In the genomic region with DNA sequence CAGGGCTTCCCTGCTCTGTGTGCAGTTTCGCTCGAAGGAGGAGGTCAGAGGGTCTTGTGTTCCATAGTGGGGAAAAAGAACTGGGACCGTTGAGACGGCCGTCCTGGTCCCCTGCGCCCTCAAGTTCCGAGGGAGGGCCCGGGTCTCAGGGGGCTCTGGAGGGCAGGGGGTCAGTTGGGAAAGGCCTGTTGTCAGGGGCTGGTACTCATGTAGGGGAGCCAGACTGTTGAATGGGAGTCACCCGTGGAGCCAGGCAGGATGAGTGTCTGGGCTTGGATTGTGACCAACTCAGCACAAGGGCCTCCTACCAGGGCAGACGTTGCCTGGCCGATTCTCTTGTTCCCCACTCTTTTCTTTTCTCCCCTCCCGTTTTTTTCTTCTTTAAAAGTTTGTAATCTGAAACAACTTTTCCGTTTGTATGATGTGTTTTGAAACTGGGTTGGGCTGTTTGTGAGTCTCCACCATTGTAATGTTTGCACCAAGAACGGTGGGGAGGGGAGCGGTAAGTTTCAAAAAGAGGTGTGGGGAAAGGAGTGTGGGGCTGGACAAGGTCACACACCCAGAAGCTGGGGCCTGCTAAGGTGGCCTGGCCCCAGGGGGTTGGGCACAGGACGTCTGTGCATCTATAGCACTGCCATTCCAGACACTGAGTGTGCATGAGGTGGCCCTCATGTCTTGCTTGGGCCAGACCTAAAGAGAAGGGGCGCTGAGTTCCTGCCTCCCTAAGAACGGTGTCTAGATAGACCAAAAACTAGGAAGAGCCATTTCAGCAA, we compare ENCODE assay signal across 8 cellular contexts. TPM values are rescaled to one million over a fixed set of nuclear protein-coding genes. Genes with fewer than 3 reads are reported as not detected.
DNase-seq lines count a peak whose midpoint lies in the region; ATAC-seq, FAIRE-seq and TF ChIP-seq lines count a peak whose summit lies in the region.

No MANE protein-coding gene starts in this region.

- peaks cover 4% of the 10 kb centered on the region for H3K4me1 ChIP-seq in Panc1 (ENCODE audit: control insufficient read depth, insufficient read depth, low read length)
- H3K4me1 ChIP-seq in kidney (ENCODE audit: control insufficient read depth in 1 of 2, insufficient read depth in 1 of 2, low read depth in 1 of 2, low read length in 2 of 2): peaks cover 0 to 2% of the 10 kb centered on the region in 2 donors

- H3K9me3 ChIP-seq in Panc1 (ENCODE audit: control insufficient read depth, insufficient read depth, low read depth, low read length) (no peaks in the 10 kb centered on the region), kidney (ENCODE audit: control insufficient read depth in 1 of 2, low read length in 2 of 2) (no peaks in the 10 kb centered on the region)

- H3K4me1 Mint-ChIP-seq in MCF 10A (ENCODE audit: insufficient read depth, unreplicated experiment): peaks cover 6% of the 10 kb centered on the region

- peak overlapping the region; percentile 20 for H3K27ac Mint-ChIP-seq in MCF 10A (ENCODE audit: low read depth, unreplicated experiment)

- in situ Hi-C loops in Panc1 (cut with HindIII; ENCODE audit: low pct_unique_long_range_greater_than_20kb, low sequenced_read_pairs): no loop called here

- H3K4me3 Mint-ChIP-seq in MCF 10A (ENCODE audit: unreplicated experiment): peak overlapping the region; percentile 80

- no peaks in the 10 kb centered on the region for H3K27me3 ChIP-seq in Panc1 (ENCODE audit: control insufficient read depth, insufficient read depth, low read length)

- DNase-seq in Panc1 (ENCODE audit: low read depth, low spot score) (no peak), MCF 10A (ENCODE audit: unreplicated experiment) (peak; percentile 30), kidney (peak; percentile 82)
- peak; percentile 50 for DNase-seq in stimulated activated CD8-positive, alpha-beta memory T cell treated with anti-CD3 and anti-CD28 coated beads, Interleukin-4, amount 100 ng/mL, for 48 hours

- H3K36me3 ChIP-seq in Panc1 (ENCODE audit: control insufficient read depth, insufficient read depth, low read length) (peaks cover 3% of the 10 kb centered on the region; the same call in 1 of the 2 replicates), kidney (ENCODE audit: control insufficient read depth in 1 of 2, insufficient read depth in 2 of 2, low read length in 2 of 2) (no peaks in the 10 kb centered on the region)

- CTCF ChIA-PET in Panc1 (lab: Charles Lee) (no interaction called here), MCF 10A (lab: Yijun Ruan, JAX) (interaction anchor here (3.2 kb wide), 1 partner anchor 18 kb away, joined by 14 read pairs; no protein-coding TSS in a partner anchor)

- POLR2A ChIA-PET in Panc1 (lab: Charles Lee) (no interaction called here), MCF 10A (lab: Yijun Ruan, JAX) (interaction anchor here (0.8 to 2.5 kb wide), 7 partner anchors 14 to 103 kb away, joined by 3 to 11 read pairs (median 4); no protein-coding TSS in a partner anchor)

- H3K9me3 Mint-ChIP-seq in MCF 10A (ENCODE audit: unreplicated experiment): no peaks in the 10 kb centered on the region

- H3K4me3 ChIP-seq in Panc1 (ENCODE audit: low read depth in 2 of 2, low read length in 2 of 2): peak overlapping the region; percentile 77 to 80
- H3K4me3 ChIP-seq in kidney (ENCODE audit: low read length in 2 of 2): peak overlapping the region; percentile 60 to 71

- H3K27ac ChIP-seq in Panc1 (ENCODE audit: low read length) (peak overlapping the region; percentile 83), kidney (ENCODE audit: low read depth in 2 of 2, low read length in 2 of 2) (peak overlapping the region; percentile 78 to 87)

- no peaks in the 10 kb centered on the region for H3K36me3 Mint-ChIP-seq in MCF 10A (ENCODE audit: insufficient read depth, unreplicated experiment)

- ATAC-seq in GM21576 (IDR thresholded peaks at IDR 0.05; ENCODE audit: unreplicated experiment) (peak; percentile 11), Panc1 (peak; percentile 35), GM18502 (IDR thresholded peaks at IDR 0.05; ENCODE audit: poor library complexity, unreplicated experiment) (no peak), GM18909 (IDR thresholded peaks at IDR 0.05; ENCODE audit: poor library complexity, unreplicated experiment) (no peak), HG03469 (IDR thresholded peaks at IDR 0.05; ENCODE audit: unreplicated experiment) (no peak)

- FAIRE-seq in kidney (lab: Jason Lieb, UNC): no peak

- TF ChIP-seq CTCF in Panc1 (IDR thresholded peaks at IDR 0.05) (no peak), MCF 10A (IDR thresholded peaks at IDR 0.05; ENCODE audit: unreplicated experiment) (no peak), kidney (IDR thresholded peaks at IDR 0.05; ENCODE audit: borderline replicate concordance, extremely low read depth, insufficient read depth) (no peak)

- intact Hi-C loops in Panc1 (cut with micrococcal nuclease; ENCODE audit: unreplicated experiment) (no loop called here), MCF 10A (cut with micrococcal nuclease) (no loop called here), kidney (cut with DNase I) (no loop called here)

- BruUV-seq in Panc1 (replicated peaks; lab: Mats Ljungman, UMichigan) (TSS peak; percentile 60), MCF 10A (replicated peaks; lab: Mats Ljungman, UMichigan) (no TSS peak)

- H3K9ac ChIP-seq in kidney (ENCODE audit: low read length in 2 of 2): peak overlapping the region; percentile 20 to 75

- no peaks in the 10 kb centered on the region for H3K27me3 Mint-ChIP-seq in MCF 10A (ENCODE audit: insufficient read depth, unreplicated experiment)

RNA-seq across cellular contexts. Expression of gene CMTM7, which starts 1.1 kb away (rescaled TPM):
- total RNA-seq in Panc1 (2021; ENCODE audit: unreplicated experiment) (43.5 TPM), MCF 10A (2022) (9.7 and 14.3 TPM in 2 replicates), kidney (38.2 TPM)
- polyA plus RNA-seq in Panc1 (2012; ENCODE audit: insufficient read length): 75.0 TPM
- 26.0 TPM for polyA plus RNA-seq in kidney (ENCODE audit: insufficient read depth, low read depth, low replicate concordance)

Comparison
In these comparisons a context has a peak if more than half of its experiments do, and no peak if none do; other contexts are left out.
1. ATAC-seq: peak in GM21576 (single experiment) and Panc1 (single experiment); none in GM18502 (single experiment), GM18909 (single experiment) and HG03469 (single experiment).